10 cellular contexts compared by ENCODE assay signal in the genomic region with DNA sequence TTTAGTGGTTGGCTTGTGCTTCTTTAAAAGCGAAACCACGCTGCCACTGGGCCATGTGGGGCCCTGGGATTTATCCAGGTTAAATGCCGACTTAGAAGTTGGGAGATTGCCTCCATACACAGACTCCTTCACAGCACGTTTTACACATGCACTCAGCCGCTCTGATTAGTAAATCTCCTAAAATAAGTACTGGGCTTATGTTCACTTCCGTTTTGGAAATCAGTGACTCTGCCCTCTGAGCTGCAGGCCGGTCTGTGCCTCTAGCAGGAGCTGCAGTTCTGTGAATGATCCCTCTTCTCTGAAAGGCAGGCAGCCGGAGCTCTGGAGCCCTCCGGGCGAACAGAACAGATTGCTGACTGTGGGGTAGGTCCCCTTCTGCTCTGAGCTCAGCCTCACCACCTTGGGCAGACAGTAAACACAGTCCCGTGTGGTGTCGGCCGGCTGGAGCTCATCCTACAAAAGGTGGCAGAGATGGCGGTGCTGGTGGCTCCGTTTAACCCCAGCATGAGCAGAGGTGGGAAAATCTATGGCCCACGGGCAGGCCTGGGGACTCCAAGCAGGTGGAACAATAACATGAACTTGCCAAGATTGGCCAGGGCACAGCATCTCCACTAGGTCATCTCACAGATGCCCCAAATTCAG. TPM values are rescaled to one million over a fixed set of nuclear protein-coding genes. Genes with fewer than 3 reads are reported as not detected.
A peak's percentile ranks its signal among the peaks of the same experiment; 100 is the strongest.
DNase-seq lines count a peak whose midpoint lies in the region; ATAC-seq and TF ChIP-seq lines count a peak whose summit lies in the region.
"Had no signal": no experiment of that assay in that cellular context is flagged by ENCODE, and none has a peak within 500 bp of the region (broad histone marks: within the 10 kb centered on the region; RNA-seq: fewer than 3 reads in every experiment).

No MANE protein-coding gene starts in this region.

- H3K36me3 ChIP-seq in MG63: no peaks in the 10 kb centered on the region
- no peaks in the 10 kb centered on the region for H3K36me3 ChIP-seq in liver (ENCODE audit: control insufficient read depth in 4 of 4, insufficient read depth in 3 of 4, low read depth in 1 of 4, low read length in 3 of 4)
- no peaks in the 10 kb centered on the region for H3K36me3 ChIP-seq in thyroid gland

- TF ChIP-seq POLR2A in thyroid gland (IDR thresholded peaks at IDR 0.05): peak in 1 of 2 donors; percentile 7

- peak; percentile 52 to 70 for TF ChIP-seq RAD21 in liver (IDR thresholded peaks at IDR 0.05)

- CTCF ChIA-PET in RWPE1 (lab: Yijun Ruan, JAX): interaction anchor here (0.6 to 0.7 kb wide), 2 partner anchors 145 to 326 kb away, joined by 3 to 4 read pairs; no protein-coding TSS in a partner anchor

- peak overlapping the region; percentile 24 for H3K27ac ChIP-seq in cingulate gyrus (ENCODE audit: low read depth, low read length)
- H3K27ac ChIP-seq in liver (ENCODE audit: low read depth in 1 of 2, low read length in 2 of 2): peak overlapping the region; percentile 87 to 91
- peak overlapping the region; percentile 38 to 70 (median 38) for H3K27ac ChIP-seq in thyroid gland
- no peak overlapping the region for H3K27ac ChIP-seq in RWPE1

- ATAC-seq in GM18498 (IDR thresholded peaks at IDR 0.05; ENCODE audit: unreplicated experiment) (no peak), HG03457 (IDR thresholded peaks at IDR 0.05; ENCODE audit: unreplicated experiment) (no peak), GM21367 (IDR thresholded peaks at IDR 0.05; ENCODE audit: unreplicated experiment) (no peak)

- no peak overlapping the region for H3K4me3 ChIP-seq in MG63
- H3K4me3 ChIP-seq in liver (ENCODE audit: low read depth in 1 of 3, low read length in 3 of 3): peak overlapping the region in 1 of 3 donors; percentile 17
- H3K4me3 ChIP-seq in thyroid gland (replicated peaks in 1 of 3): no peak overlapping the region

- TF ChIP-seq CTCF in liver (IDR thresholded peaks at IDR 0.05; ENCODE audit: low read depth, low read length, missing input control) (peak; percentile 14), thyroid gland (IDR thresholded peaks at IDR 0.05) (no peak), RWPE1 (conservative IDR thresholded peaks at IDR 0.05; ENCODE audit: low read depth) (no peak)

- peaks cover 0 to 23% (median 6%) of the 10 kb centered on the region in 4 donors for H3K4me1 ChIP-seq in liver (ENCODE audit: control insufficient read depth in 4 of 4, insufficient read depth in 4 of 4, low read length in 3 of 4)
- peaks cover 14 to 15% of the 10 kb centered on the region in 2 donors for H3K4me1 ChIP-seq in thyroid gland

- POLR2A ChIA-PET in RWPE1 (lab: Yijun Ruan, JAX; ENCODE audit: low non-redundant PET): no interaction called here

- H3K9me3 ChIP-seq in MG63 (no peaks in the 10 kb centered on the region), liver (ENCODE audit: control insufficient read depth in 4 of 4, low read length in 3 of 4) (no peaks in the 10 kb centered on the region), thyroid gland (no peaks in the 10 kb centered on the region)

- peak overlapping the region; percentile 56 to 69 for H3K9ac ChIP-seq in liver (ENCODE audit: low read depth in 1 of 2, low read length in 2 of 2)

- DNase-seq in MG63: peak; percentile 59
- peak; percentile 29 to 41 for DNase-seq in thyroid gland
- no peak for DNase-seq in RWPE1 (ENCODE audit: low spot score)

- 44% methylated on average over 16 of the region's 16 CpGs for WGBS in liver
- WGBS in thyroid gland, 2 donors: 48 to 53% methylated on average over 8 to 16 of the region's 16 CpGs

- intact Hi-C loops in thyroid gland (cut with DNase I): no loop called here

- H3K27me3 ChIP-seq in MG63 (no peaks in the 10 kb centered on the region), liver (ENCODE audit: control insufficient read depth in 4 of 4, insufficient read depth in 4 of 4, low read length in 3 of 4) (no peaks in the 10 kb centered on the region), thyroid gland (no peaks in the 10 kb centered on the region)

TF ChIP-seq in liver, 16 proteins besides CTCF, POLR2A, EP300 and RAD21:
- TF ChIP-seq FOXA1 (IDR thresholded peaks at IDR 0.05): no peak
- TF ChIP-seq, protein P1, sequence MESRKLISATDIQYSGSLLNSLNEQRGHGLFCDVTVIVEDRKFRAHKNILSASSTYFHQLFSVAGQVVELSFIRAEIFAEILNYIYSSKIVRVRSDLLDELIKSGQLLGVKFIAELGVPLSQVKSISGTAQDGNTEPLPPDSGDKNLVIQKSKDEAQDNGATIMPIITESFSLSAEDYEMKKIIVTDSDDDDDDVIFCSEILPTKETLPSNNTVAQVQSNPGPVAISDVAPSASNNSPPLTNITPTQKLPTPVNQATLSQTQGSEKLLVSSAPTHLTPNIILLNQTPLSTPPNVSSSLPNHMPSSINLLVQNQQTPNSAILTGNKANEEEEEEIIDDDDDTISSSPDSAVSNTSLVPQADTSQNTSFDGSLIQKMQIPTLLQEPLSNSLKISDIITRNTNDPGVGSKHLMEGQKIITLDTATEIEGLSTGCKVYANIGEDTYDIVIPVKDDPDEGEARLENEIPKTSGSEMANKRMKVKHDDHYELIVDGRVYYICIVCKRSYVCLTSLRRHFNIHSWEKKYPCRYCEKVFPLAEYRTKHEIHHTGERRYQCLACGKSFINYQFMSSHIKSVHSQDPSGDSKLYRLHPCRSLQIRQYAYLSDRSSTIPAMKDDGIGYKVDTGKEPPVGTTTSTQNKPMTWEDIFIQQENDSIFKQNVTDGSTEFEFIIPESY (IDR thresholded peaks at IDR 0.05): no peak
- TF ChIP-seq HNF4A (conservative IDR thresholded peaks at IDR 0.05): peak in 1 of 2 donors; percentile 49
- no peak for TF ChIP-seq NR2F2 (IDR thresholded peaks at IDR 0.05)
- TF ChIP-seq EGR1 (IDR thresholded peaks at IDR 0.05; ENCODE audit: low read depth in 2 of 2): no peak
- TF ChIP-seq, protein P2, sequence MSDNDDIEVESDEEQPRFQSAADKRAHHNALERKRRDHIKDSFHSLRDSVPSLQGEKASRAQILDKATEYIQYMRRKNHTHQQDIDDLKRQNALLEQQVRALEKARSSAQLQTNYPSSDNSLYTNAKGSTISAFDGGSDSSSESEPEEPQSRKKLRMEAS (IDR thresholded peaks at IDR 0.05): peak; percentile 80
- TF ChIP-seq GABPA (IDR thresholded peaks at IDR 0.05 in 1 of 2, conservative IDR thresholded peaks at IDR 0.05 in 1 of 2): peak in 1 of 2 donors; percentile 57
- TF ChIP-seq, protein P3, sequence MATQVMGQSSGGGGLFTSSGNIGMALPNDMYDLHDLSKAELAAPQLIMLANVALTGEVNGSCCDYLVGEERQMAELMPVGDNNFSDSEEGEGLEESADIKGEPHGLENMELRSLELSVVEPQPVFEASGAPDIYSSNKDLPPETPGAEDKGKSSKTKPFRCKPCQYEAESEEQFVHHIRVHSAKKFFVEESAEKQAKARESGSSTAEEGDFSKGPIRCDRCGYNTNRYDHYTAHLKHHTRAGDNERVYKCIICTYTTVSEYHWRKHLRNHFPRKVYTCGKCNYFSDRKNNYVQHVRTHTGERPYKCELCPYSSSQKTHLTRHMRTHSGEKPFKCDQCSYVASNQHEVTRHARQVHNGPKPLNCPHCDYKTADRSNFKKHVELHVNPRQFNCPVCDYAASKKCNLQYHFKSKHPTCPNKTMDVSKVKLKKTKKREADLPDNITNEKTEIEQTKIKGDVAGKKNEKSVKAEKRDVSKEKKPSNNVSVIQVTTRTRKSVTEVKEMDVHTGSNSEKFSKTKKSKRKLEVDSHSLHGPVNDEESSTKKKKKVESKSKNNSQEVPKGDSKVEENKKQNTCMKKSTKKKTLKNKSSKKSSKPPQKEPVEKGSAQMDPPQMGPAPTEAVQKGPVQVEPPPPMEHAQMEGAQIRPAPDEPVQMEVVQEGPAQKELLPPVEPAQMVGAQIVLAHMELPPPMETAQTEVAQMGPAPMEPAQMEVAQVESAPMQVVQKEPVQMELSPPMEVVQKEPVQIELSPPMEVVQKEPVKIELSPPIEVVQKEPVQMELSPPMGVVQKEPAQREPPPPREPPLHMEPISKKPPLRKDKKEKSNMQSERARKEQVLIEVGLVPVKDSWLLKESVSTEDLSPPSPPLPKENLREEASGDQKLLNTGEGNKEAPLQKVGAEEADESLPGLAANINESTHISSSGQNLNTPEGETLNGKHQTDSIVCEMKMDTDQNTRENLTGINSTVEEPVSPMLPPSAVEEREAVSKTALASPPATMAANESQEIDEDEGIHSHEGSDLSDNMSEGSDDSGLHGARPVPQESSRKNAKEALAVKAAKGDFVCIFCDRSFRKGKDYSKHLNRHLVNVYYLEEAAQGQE (IDR thresholded peaks at IDR 0.05): peak; percentile 71
- peak in 1 of 2 donors; percentile 48 for TF ChIP-seq RXRA (IDR thresholded peaks at IDR 0.05)
- no peak for TF ChIP-seq FOXA2 (IDR thresholded peaks at IDR 0.05)
- TF ChIP-seq YY1 (IDR thresholded peaks at IDR 0.05): peak; percentile 93
- no peak for TF ChIP-seq JUND (IDR thresholded peaks at IDR 0.05)
- peak; percentile 30 for TF ChIP-seq SP1 (IDR thresholded peaks at IDR 0.05)
TF ChIP-seq in liver: peak in this region for 7.

RNA-seq across cellular contexts. Expression of a gene that starts 9.8 kb away (rescaled TPM):
- not detected in 2 replicates for total RNA-seq in MG63 (2014; rRNA removed; shearing (Covaris generic); ENCODE audit: low replicate concordance)
- total RNA-seq in liver (10 to 100 TPM; 17.8 to 96.5 TPM), thyroid gland (10 to 100 TPM; 37.6 to 88.1 (median 70.1) TPM)
- 10 to 100 TPM; 69.6 to 80.2 TPM for polyA plus RNA-seq in liver
- total RNA-seq: T-helper 1 cell treated with Interleukin-12 subunit alpha and Interleukin-12 subunit beta and Interleukin-4 antibody, amounts not matched to agents 30 ng/mL and 1 ng/mL, for 36 hours had no signal

RNA-seq across cellular contexts. Expression of a gene that starts 27.1 kb away (rescaled TPM):
- 33.5 and 52.8 TPM in 2 replicates for total RNA-seq in MG63 (2014; rRNA removed; shearing (Covaris generic); ENCODE audit: low replicate concordance)
- total RNA-seq in liver (10 to 100 TPM; 13.3 to 56.1 TPM), thyroid gland (100 to 1,000 TPM in 2 of 4 donors, 10 to 100 TPM in 2; 76.1 to 113 (median 96.6) TPM)
- 10 to 100 TPM; 26.6 to 51.6 TPM for polyA plus RNA-seq in liver

RNA-seq across cellular contexts. Expression of a gene that starts 34.0 kb away (rescaled TPM):
- not detected in 2 replicates for total RNA-seq in MG63 (2014; rRNA removed; shearing (Covaris generic); ENCODE audit: low replicate concordance)
- total RNA-seq in liver (not detected), thyroid gland (not detected)
- polyA plus RNA-seq in liver: not detected
- total RNA-seq: pulmonary artery endothelial cell; T-helper 1 cell treated with Interleukin-12 subunit alpha and Interleukin-12 subunit beta and Interleukin-4 antibody, amounts not matched to agents 30 ng/mL and 1 ng/mL, for 36 hours had no signal

Comparison
In these comparisons a context has a peak if more than half of its experiments do, and no peak if none do; other contexts are left out.
1. RNA of a gene that starts 9.8 kb away (total RNA-seq): 17.8 to 96.5 TPM in liver and 37.6 to 88.1 TPM in thyroid gland; not detected in MG63; every median in the first group is over 10 times any median in the second.